Comparison of ENCODE assay signal across 23 cellular contexts in genomic region chr6:168658059-168658458, GRCh38.
A peak's percentile ranks its signal among the peaks of the same experiment; 100 is the strongest.
DNase-seq lines count a peak whose midpoint lies in the region; ATAC-seq, FAIRE-seq and TF ChIP-seq lines count a peak whose summit lies in the region.
"Had no signal": no experiment of that assay in that cellular context is flagged by ENCODE, and none has a peak within 500 bp of the region (broad histone marks: within the 10 kb centered on the region; RNA-seq: fewer than 3 reads in every experiment).

No MANE protein-coding gene starts in this region.

- 0% methylated on average over 1 of the region's 1 CpG for WGBS in HepG2 (ENCODE audit: low lambda C conversion rate)
- no CpG with 5 or more reads among the region's 1 CpG for WGBS in right lobe of liver (ENCODE audit: insufficient coverage, low coverage, low lambda C conversion rate, missing lambda C conversion rate)

- TF ChIP-seq POLR2A in HepG2 (IDR thresholded peaks at IDR 0.05; ENCODE audit: insufficient read depth in 1 of 2, low read depth in 2 of 2, low read length in 2 of 2), result no peak
- no peak for TF ChIP-seq POLR2A in right lobe of liver (IDR thresholded peaks at IDR 0.05)

- peak; percentile 40; the same call in 1 of the 2 replicates for TF ChIP-seq CTCF in HepG2 (CRISPR knock-in tag; IDR thresholded peaks at IDR 0.05)
- no peak for TF ChIP-seq CTCF in right lobe of liver (IDR thresholded peaks at IDR 0.05)
- no peak for TF ChIP-seq CTCF in coronary artery (IDR thresholded peaks at IDR 0.05)

- no peak overlapping the region for H3K9ac ChIP-seq in HepG2 (ENCODE audit: insufficient read depth, low read depth, low read length)
- H3K9ac ChIP-seq: GM23248 had no signal

- no peak overlapping the region for H3K4me3 ChIP-seq in HepG2 (replicated peaks in 1 of 3; ENCODE audit: insufficient read depth in 1 of 3, low read depth in 2 of 3, low read length in 3 of 3)
- no peak overlapping the region for H3K4me3 ChIP-seq in right lobe of liver
- no peak overlapping the region for H3K4me3 ChIP-seq in coronary artery
- H3K4me3 ChIP-seq: GM12878, GM23248 had no signal

- H3K27me3 ChIP-seq in HepG2 (ENCODE audit: control insufficient read depth in 1 of 2, insufficient read depth in 2 of 2, low read length in 2 of 2), result peaks cover 3 to 24% of the 10 kb centered on the region in 2 experiments
- H3K27me3 ChIP-seq in right lobe of liver, result no peaks in the 10 kb centered on the region

- no peaks in the 10 kb centered on the region for H3K79me2 ChIP-seq in HepG2 (ENCODE audit: insufficient read depth, low read length)

- POLR2A ChIA-PET in HepG2 (lab: Yijun Ruan, JAX), result no interaction called here

- TF ChIP-seq EP300 in HepG2 (IDR thresholded peaks at IDR 0.05; ENCODE audit: low read depth in 2 of 2, low read length in 2 of 2) (no peak), HepG2 (CRISPR knock-in tag; IDR thresholded peaks at IDR 0.05; ENCODE audit: borderline replicate concordance) (no peak)

- H2AFZ ChIP-seq in HepG2 (ENCODE audit: low read length), result no peak overlapping the region
- H2AFZ ChIP-seq: GM23248 had no signal

- FAIRE-seq in HepG2 (lab: Jason Lieb, UNC), result no peak
- FAIRE-seq: GM12878, GM19239 had no signal

- H3K36me3 ChIP-seq in HepG2 (replicated peaks in 1 of 2; ENCODE audit: control insufficient read depth in 1 of 2, insufficient read depth in 2 of 2, low read length in 2 of 2) (no peaks in the 10 kb centered on the region), right lobe of liver (no peaks in the 10 kb centered on the region)

- no peak for TF ChIP-seq RAD21 in HepG2 (CRISPR knock-in tag; IDR thresholded peaks at IDR 0.05)

- H3K4me1 ChIP-seq in HepG2 (ENCODE audit: insufficient read depth, low read length), result no peaks in the 10 kb centered on the region
- no peaks in the 10 kb centered on the region for H3K4me1 ChIP-seq in right lobe of liver

- H3K4me2 ChIP-seq in HepG2 (ENCODE audit: low read depth, low read length), result no peak overlapping the region

- CTCF ChIA-PET in HepG2 (lab: Yijun Ruan, JAX; ENCODE audit: low intra/inter-chr PET ratio, low total read pairs), result interaction anchor here (0.7 kb wide), 1 partner anchor 288 kb away, joined by 3 read pairs; no protein-coding TSS in a partner anchor

- no TSS peak for BruUV-seq in HepG2 (replicated peaks; lab: Mats Ljungman, UMichigan)

- DNase-seq in DMS53 (lab: John Stamatoyannopoulos, UW), result peak; percentile 13
- DNase-seq in DMS53 treated with DMSO at 0.1 percent for 48 hours (lab: John Stamatoyannopoulos, UW; ENCODE audit: unreplicated experiment), result no peak
- DNase-seq in HepG2 (ENCODE audit: low spot score), result peak; percentile 12
- DNase-seq in right lobe of liver, result no peak
- peak; percentile 62 for DNase-seq in coronary artery (ENCODE audit: low spot score)
- no peak for DNase-seq in middle frontal gyrus (ENCODE audit: extremely low spot score, low spot score)
- DNase-seq: 8988T; CD4-positive, CD25-positive, alpha-beta regulatory T cell; COR-L47; DMS153; EL; GM23248; MM.1S; NCI-H1105; NCI-H187; NCI-H345; NCI-H524 treated with DMSO at 0.1 percent for 48 hours; SHP77 treated with DMSO at 0.1 percent for 48 hours had no signal

- no peak overlapping the region for H3K27ac ChIP-seq in HepG2 (ENCODE audit: extremely low read length, insufficient read depth, low read length)
- H3K27ac ChIP-seq in right lobe of liver, result no peak overlapping the region
- no peak overlapping the region for H3K27ac ChIP-seq in coronary artery
- H3K27ac ChIP-seq: GM23248 had no signal

- in situ Hi-C loops in HepG2 (cut with HindIII; ENCODE audit: extremely low pct_ligation_motif_present, low pct_unique_long_range_greater_than_20kb), result no loop called here

- H4K20me1 ChIP-seq in HepG2 (ENCODE audit: insufficient read depth, low read length), result no peaks in the 10 kb centered on the region

- H3K9me3 ChIP-seq in HepG2 (ENCODE audit: low read length), result peaks cover 9% of the 10 kb centered on the region
- no peaks in the 10 kb centered on the region for H3K9me3 ChIP-seq in right lobe of liver

- ATAC-seq in HepG2, result no peak
- ATAC-seq in right lobe of liver, result no peak
- ATAC-seq in HG03439 (IDR thresholded peaks at IDR 0.05; ENCODE audit: unreplicated experiment), result no peak
- ATAC-seq in HG02885 (IDR thresholded peaks at IDR 0.05; ENCODE audit: poor library complexity, unreplicated experiment), result no peak
- ATAC-seq: GM12878, SK-N-SH treated with all-trans-retinoic acid at 6 μM for 48 hours had no signal

- intact Hi-C loops in HepG2 (cut with micrococcal nuclease; ENCODE audit: unreplicated experiment), result no loop called here
- intact Hi-C loops in right lobe of liver (cut with DNase I), result no loop called here

TF ChIP-seq in HepG2, 621 proteins besides CTCF, POLR2A, EP300 and RAD21:
- TF ChIP-seq SMC3 (IDR thresholded peaks at IDR 0.05; ENCODE audit: low read length) (peak; percentile 5; the same call in 1 of the 2 replicates), ATM (IDR thresholded peaks at IDR 0.05; ENCODE audit: borderline replicate concordance) (no peak), STAG1 (CRISPR knock-in tag; IDR thresholded peaks at IDR 0.05) (peak; percentile 59)

Comparison
In these comparisons a context has a peak if more than half of its experiments do, and no peak if none do; other contexts are left out.
1. DNase-seq: peak in DMS53 (single experiment), HepG2 (single experiment) and coronary artery (single experiment); none in DMS53 treated with DMSO at 0.1 percent for 48 hours (single experiment), right lobe of liver (0 of 3) and middle frontal gyrus (single experiment).